Comparison of ENCODE assay signal across 2 cellular contexts in genomic region chr14:69277356-69277755, GRCh38. TPM values are rescaled to one million over a fixed set of nuclear protein-coding genes. Genes with fewer than 3 reads are reported as not detected.
"Had no signal": no experiment of that assay in that cellular context is flagged by ENCODE, and none has a peak within 500 bp of the region (broad histone marks: within the 10 kb centered on the region; RNA-seq: fewer than 3 reads in every experiment).

No MANE protein-coding gene starts in this region.

RNA-seq across cellular contexts. Expression of gene GALNT16, which starts 17.4 kb away (rescaled TPM):
- total RNA-seq: HT-29, K562 had no signal
